In the genomic region with DNA sequence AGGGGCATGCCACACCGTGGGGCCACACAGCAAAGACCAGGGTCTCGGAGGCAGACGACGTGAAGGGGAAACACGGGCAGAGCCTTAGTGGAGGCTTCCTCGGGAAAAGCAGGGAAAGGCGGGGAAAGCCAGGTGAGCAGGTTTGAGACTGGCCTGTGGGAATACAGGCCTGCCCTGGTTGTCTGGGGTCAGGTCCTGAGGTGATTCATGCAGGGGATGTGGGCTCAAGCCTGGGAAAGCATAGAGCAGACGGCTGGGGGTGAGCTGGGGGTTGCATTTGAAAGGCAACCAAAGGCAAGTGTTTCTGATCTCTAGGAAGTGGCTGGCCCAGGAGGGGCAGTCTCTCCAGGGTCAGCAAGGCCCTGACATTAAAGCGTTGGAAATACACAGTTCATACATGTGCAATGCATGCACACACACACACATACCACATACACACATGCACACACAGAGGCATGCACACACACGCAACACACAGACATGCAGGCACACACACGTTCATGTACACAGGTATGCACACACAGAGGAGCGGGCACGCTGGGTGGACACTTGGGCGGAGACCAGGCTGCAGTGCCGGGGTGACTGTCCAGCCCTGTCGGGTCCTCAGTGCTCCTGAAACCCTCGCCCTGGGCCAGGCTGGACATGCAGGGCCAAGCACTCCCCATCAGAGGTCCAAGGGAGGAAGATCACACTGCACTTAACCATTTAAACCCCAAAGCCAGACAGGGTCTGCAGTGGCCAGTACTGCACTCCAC, we compare ENCODE assay signal across 20 cellular contexts. TPM values are rescaled to one million over a fixed set of nuclear protein-coding genes. Genes with fewer than 3 reads are reported as not detected.
A peak's percentile ranks its signal among the peaks of the same experiment; 100 is the strongest.
DNase-seq lines count a peak whose midpoint lies in the region; ATAC-seq and TF ChIP-seq lines count a peak whose summit lies in the region.
"Had no signal": no experiment of that assay in that cellular context is flagged by ENCODE, and none has a peak within 500 bp of the region (broad histone marks: within the 10 kb centered on the region; RNA-seq: fewer than 3 reads in every experiment).

No MANE protein-coding gene starts in this region.

- no peak overlapping the region for H2AFZ ChIP-seq in neural progenitor cell (replicated peaks)

- H3K36me3 Mint-ChIP-seq in endodermal cell (ENCODE audit: low read depth): no peaks in the 10 kb centered on the region
- no peaks in the 10 kb centered on the region for H3K36me3 Mint-ChIP-seq in neural progenitor cell
- no peaks in the 10 kb centered on the region for H3K36me3 Mint-ChIP-seq in activated CD4-positive, alpha-beta memory T cell treated with anti-CD3 and anti-CD28 coated beads for 36 hours
- H3K36me3 Mint-ChIP-seq: CD4-positive, CD25-positive, alpha-beta regulatory T cell had no signal

- H3K9me3 ChIP-seq in endodermal cell (ENCODE audit: control insufficient read depth, low read length) (no peaks in the 10 kb centered on the region), neural progenitor cell (ENCODE audit: low read depth) (no peaks in the 10 kb centered on the region)
- H3K9me3 ChIP-seq: SJSA1 had no signal

- peaks cover 3% of the 10 kb centered on the region for H3F3A ChIP-seq in neural progenitor cell (ENCODE audit: low read depth)

- no peaks in the 10 kb centered on the region for H3K9me3 Mint-ChIP-seq in stimulated activated naive CD8-positive, alpha-beta T cell treated with anti-CD3 and anti-CD28 coated beads, Interleukin-15, amount 100 ng/mL, for 72 hours
- H3K9me3 Mint-ChIP-seq in endodermal cell (no peaks in the 10 kb centered on the region), neural progenitor cell (no peaks in the 10 kb centered on the region)
- H3K9me3 Mint-ChIP-seq in activated CD4-positive, alpha-beta memory T cell treated with anti-CD3 and anti-CD28 coated beads for 36 hours: no peaks in the 10 kb centered on the region
- H3K9me3 Mint-ChIP-seq: CD4-positive, CD25-positive, alpha-beta regulatory T cell; H9; HFFc6 had no signal

- H3K27ac Mint-ChIP-seq in stimulated activated naive CD8-positive, alpha-beta T cell treated with anti-CD3 and anti-CD28 coated beads, Interleukin-15, amount 100 ng/mL, for 72 hours: no peak overlapping the region
- H3K27ac Mint-ChIP-seq in endodermal cell (no peak overlapping the region), neural progenitor cell (peak overlapping the region; percentile 73)
- no peak overlapping the region for H3K27ac Mint-ChIP-seq in activated CD4-positive, alpha-beta memory T cell treated with anti-CD3 and anti-CD28 coated beads for 36 hours
- H3K27ac Mint-ChIP-seq: B cell, HFFc6 had no signal

- ATAC-seq in stimulated activated naive CD8-positive, alpha-beta T cell treated with anti-CD3 and anti-CD28 coated beads, Interleukin-15, Interleukin-2, amounts not matched to agents 100 U/mL and 50 U/mL, for 24 hours: peak; percentile 6
- ATAC-seq in stimulated activated naive CD8-positive, alpha-beta T cell treated with anti-CD3 and anti-CD28 coated beads, Interleukin-15, amount 100 ng/mL, for 72 hours: no peak
- ATAC-seq in GM21529 (IDR thresholded peaks at IDR 0.05; ENCODE audit: unreplicated experiment) (no peak), HG03175 (IDR thresholded peaks at IDR 0.05; ENCODE audit: unreplicated experiment) (no peak)

- H3K27ac ChIP-seq in endodermal cell (ENCODE audit: low read depth, low read length) (peak overlapping the region; percentile 38), neural progenitor cell (no peak overlapping the region)
- H3K27ac ChIP-seq: KMS-11, SJSA1 had no signal

- H3K27me3 Mint-ChIP-seq in stimulated activated naive CD8-positive, alpha-beta T cell treated with anti-CD3 and anti-CD28 coated beads, Interleukin-15, amount 100 ng/mL, for 72 hours: no peaks in the 10 kb centered on the region
- H3K27me3 Mint-ChIP-seq in endodermal cell (ENCODE audit: insufficient read depth): no peaks in the 10 kb centered on the region
- H3K27me3 Mint-ChIP-seq in neural progenitor cell (ENCODE audit: insufficient read depth, low read depth): peaks cover 2% of the 10 kb centered on the region
- H3K27me3 Mint-ChIP-seq in activated CD4-positive, alpha-beta memory T cell treated with anti-CD3 and anti-CD28 coated beads for 36 hours: no peaks in the 10 kb centered on the region
- H3K27me3 Mint-ChIP-seq: B cell; CD4-positive, CD25-positive, alpha-beta regulatory T cell had no signal

- peaks cover 8% of the 10 kb centered on the region for H4K20me1 ChIP-seq in neural progenitor cell (ENCODE audit: low read depth)

- TF ChIP-seq CTCF in endodermal cell (conservative IDR thresholded peaks at IDR 0.05) (no peak), neural progenitor cell (IDR thresholded peaks at IDR 0.05) (no peak)

- no peak overlapping the region for H3K4me3 Mint-ChIP-seq in stimulated activated naive CD8-positive, alpha-beta T cell treated with anti-CD3 and anti-CD28 coated beads, Interleukin-15, amount 100 ng/mL, for 72 hours
- no peak overlapping the region for H3K4me3 Mint-ChIP-seq in endodermal cell
- H3K4me3 Mint-ChIP-seq in neural progenitor cell: no peak overlapping the region
- no peak overlapping the region for H3K4me3 Mint-ChIP-seq in activated CD4-positive, alpha-beta memory T cell treated with anti-CD3 and anti-CD28 coated beads for 36 hours
- H3K4me3 Mint-ChIP-seq: B cell; CD4-positive, CD25-positive, alpha-beta regulatory T cell; H9; HFFc6 had no signal

- H3K36me3 ChIP-seq in endodermal cell (ENCODE audit: control insufficient read depth, insufficient read depth, low read length) (no peaks in the 10 kb centered on the region), neural progenitor cell (no peaks in the 10 kb centered on the region)
- H3K36me3 ChIP-seq: SJSA1 had no signal

- H3K4me1 ChIP-seq in endodermal cell (ENCODE audit: control insufficient read depth, insufficient read depth, low read length) (no peaks in the 10 kb centered on the region), neural progenitor cell (peaks cover 27% of the 10 kb centered on the region)
- H3K4me1 ChIP-seq: SJSA1 had no signal

- H3K4me2 ChIP-seq in neural progenitor cell: peak overlapping the region; percentile 51
- H3K4me2 ChIP-seq: KMS-11 had no signal

- peaks cover under 1% of the 10 kb centered on the region for H3K4me1 Mint-ChIP-seq in stimulated activated naive CD8-positive, alpha-beta T cell treated with anti-CD3 and anti-CD28 coated beads, Interleukin-15, amount 100 ng/mL, for 72 hours
- H3K4me1 Mint-ChIP-seq in endodermal cell (no peaks in the 10 kb centered on the region), neural progenitor cell (peaks cover 36% of the 10 kb centered on the region)
- no peaks in the 10 kb centered on the region for H3K4me1 Mint-ChIP-seq in activated CD4-positive, alpha-beta memory T cell treated with anti-CD3 and anti-CD28 coated beads for 36 hours (ENCODE audit: low read depth)
- H3K4me1 Mint-ChIP-seq: B cell; CD4-positive, CD25-positive, alpha-beta regulatory T cell had no signal

- no peak for DNase-seq in stimulated activated naive CD8-positive, alpha-beta T cell treated with anti-CD3 and anti-CD28 coated beads, Interleukin-15, Interleukin-2, amounts not matched to agents 100 U/mL and 50 U/mL, for 24 hours
- no peak for DNase-seq in stimulated activated naive CD8-positive, alpha-beta T cell treated with anti-CD3 and anti-CD28 coated beads, Interleukin-15, amount 100 ng/mL, for 72 hours
- no peak for DNase-seq in endodermal cell
- DNase-seq in neural progenitor cell (ENCODE audit: low spot score): no peak
- no peak for DNase-seq in NCI-H69 (lab: John Stamatoyannopoulos, UW)
- no peak for DNase-seq in activated CD4-positive, alpha-beta memory T cell treated with anti-CD3 and anti-CD28 coated beads for 36 hours
- DNase-seq: CD4-positive, CD25-positive, alpha-beta regulatory T cell; EL; GF-D8; H9; HFFc6; NCI-H1436 treated with DMSO at 0.1 percent for 48 hours; NCI-H1930; NCI-H748 treated with DMSO at 0.1 percent for 48 hours had no signal

- 81 to 88% methylated on average over 14 to 17 of the region's 17 CpGs for WGBS in endodermal cell (ENCODE audit: insufficient coverage in 1 of 2, insufficient read length in 1 of 2), 2 experiments

- CTCF ChIA-PET in activated CD4-positive, alpha-beta memory T cell treated with anti-CD3 and anti-CD28 coated beads for 36 hours (lab: Charles Lee): no interaction called here

- no peaks in the 10 kb centered on the region for H3K79me2 ChIP-seq in neural progenitor cell (ENCODE audit: low read depth)

- intact Hi-C loops in activated CD4-positive, alpha-beta memory T cell treated with anti-CD3 and anti-CD28 coated beads for 36 hours (cut with micrococcal nuclease): no loop called here

- H3K27me3 ChIP-seq in endodermal cell (ENCODE audit: control insufficient read depth, insufficient read depth, low read length, poor library complexity, severe bottlenecking) (no peaks in the 10 kb centered on the region), neural progenitor cell (no peaks in the 10 kb centered on the region)

- no peak overlapping the region for H3K9ac ChIP-seq in endodermal cell (ENCODE audit: extremely low read depth, low read length, poor library complexity, severe bottlenecking)
- H3K9ac ChIP-seq in neural progenitor cell: no peak overlapping the region
- H3K9ac ChIP-seq: KMS-11 had no signal

- H3K4me3 ChIP-seq in endodermal cell (ENCODE audit: low read length) (no peak overlapping the region), neural progenitor cell (no peak overlapping the region)
- H3K4me3 ChIP-seq: SJSA1 had no signal

- POLR2A ChIA-PET in activated CD4-positive, alpha-beta memory T cell treated with anti-CD3 and anti-CD28 coated beads for 36 hours (lab: Charles Lee): no interaction called here

RNA-seq across cellular contexts. Expression of gene DPYSL4, which starts 51.8 kb away (rescaled TPM):
- 10 to 100 TPM in 1 of 2 donors, 1 to 10 TPM in 1; 5.1 to 13.5 TPM for total RNA-seq in endodermal cell
- 62.3 TPM for polyA plus RNA-seq in endodermal cell (2013, experiment 1 of 2)
- polyA plus RNA-seq in endodermal cell (2013, experiment 2 of 2): 52.7 TPM
- total RNA-seq in neural progenitor cell (ENCODE audit: low replicate concordance): 17.7 and 28.1 TPM in 2 replicates
- 1 to 10 TPM; 7.0 to 7.2 TPM for total RNA-seq in activated CD4-positive, alpha-beta memory T cell treated with anti-CD3 and anti-CD28 coated beads for 36 hours
- total RNA-seq: HT1080 had no signal
